In the genomic region with DNA sequence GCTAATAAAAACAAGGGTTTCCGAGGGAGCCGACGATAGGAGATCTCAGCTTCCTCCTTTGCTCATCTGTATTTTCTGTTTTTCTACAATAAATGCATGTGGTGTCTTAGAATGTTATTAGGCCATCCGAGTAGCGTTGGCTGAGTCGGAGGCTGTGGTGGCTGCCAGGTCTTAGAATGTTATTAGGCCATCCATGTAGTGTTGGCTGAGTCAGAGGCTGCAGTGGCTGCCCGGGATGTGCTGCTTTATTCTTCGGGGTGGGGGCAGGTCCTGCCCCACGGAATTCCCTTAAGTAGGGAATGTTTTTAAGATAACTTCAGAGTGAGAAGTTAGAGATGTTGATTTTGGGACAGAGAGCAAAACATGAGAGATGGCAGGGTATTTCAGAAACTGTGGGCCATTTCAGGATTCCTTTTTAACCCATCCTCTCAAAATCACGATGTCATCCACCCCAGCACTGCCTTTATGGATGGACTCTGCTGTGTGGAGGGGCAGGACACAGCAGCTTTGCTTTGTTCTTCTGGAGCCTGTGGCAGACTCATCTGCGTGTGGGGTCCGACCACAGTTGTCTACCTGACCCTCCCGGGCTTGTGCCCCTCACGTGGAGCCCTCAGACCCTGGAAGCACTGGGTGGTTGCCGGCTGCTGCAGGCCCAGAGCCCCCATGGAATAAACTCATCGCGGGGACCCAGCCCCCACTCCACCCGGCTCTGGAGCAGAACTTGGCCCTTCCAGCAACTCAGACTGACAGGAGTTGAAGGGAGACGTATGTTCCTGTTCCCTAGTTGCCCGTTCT, we compare ENCODE assay signal across 11 cellular contexts. TPM values are rescaled to one million over a fixed set of nuclear protein-coding genes. Genes with fewer than 3 reads are reported as not detected.
DNase-seq lines count a peak whose midpoint lies in the region; ATAC-seq and TF ChIP-seq lines count a peak whose summit lies in the region.
"Had no signal": no experiment of that assay in that cellular context is flagged by ENCODE, and none has a peak within 500 bp of the region (broad histone marks: within the 10 kb centered on the region; RNA-seq: fewer than 3 reads in every experiment).

No MANE protein-coding gene starts in this region.

- H2AFZ ChIP-seq in HCT116 (ENCODE audit: low read depth, low read length, poor library complexity, severe bottlenecking): no peak overlapping the region
- H2AFZ ChIP-seq in OCI-LY7 (ENCODE audit: low read length): no peak overlapping the region

- POLR2A ChIA-PET in HCT116 (lab: Charles Lee): no interaction called here
- POLR2A ChIA-PET in OCI-LY7 (lab: Charles Lee): interaction anchor here (0.9 kb wide), 1 partner anchor 42 kb away, joined by 3 read pairs; no protein-coding TSS in a partner anchor

- H3K9ac ChIP-seq in HCT116 (ENCODE audit: low read length): no peak overlapping the region
- H3K9ac ChIP-seq in skeletal muscle satellite cell (ENCODE audit: low read depth, low read length): no peak overlapping the region

- H3K4me1 ChIP-seq in HCT116 (ENCODE audit: control insufficient read depth in 1 of 2, insufficient read depth in 2 of 2, low read length in 2 of 2) (peaks cover 0 to 4% of the 10 kb centered on the region in 2 experiments; a peak in 1 of 4 replicates), skeletal muscle satellite cell (ENCODE audit: control insufficient read depth, insufficient read depth, low read length) (peaks cover 11% of the 10 kb centered on the region), OCI-LY7 (ENCODE audit: insufficient read depth, low read length, poor library complexity, severe bottlenecking) (no peaks in the 10 kb centered on the region)

- H4K20me1 ChIP-seq in HCT116 (ENCODE audit: insufficient read depth) (no peaks in the 10 kb centered on the region), OCI-LY7 (ENCODE audit: insufficient read depth, low read length) (no peaks in the 10 kb centered on the region; the same call in 1 of the 2 replicates)

- peaks cover 0 to 2% of the 10 kb centered on the region in 2 experiments; a peak in 1 of 4 replicates for H3K36me3 ChIP-seq in HCT116 (ENCODE audit: control insufficient read depth in 1 of 2, insufficient read depth in 2 of 2, low read length in 2 of 2)
- peaks cover 24% of the 10 kb centered on the region for H3K36me3 ChIP-seq in skeletal muscle satellite cell (ENCODE audit: insufficient read depth, low read length)
- H3K36me3 ChIP-seq in OCI-LY7 (ENCODE audit: insufficient read depth, low read length): peaks cover 14% of the 10 kb centered on the region; the same call in 1 of the 2 replicates

- TF ChIP-seq CTCF in HCT116 (IDR thresholded peaks at IDR 0.05 in 2 of 3, conservative IDR thresholded peaks at IDR 0.05 in 1 of 3; ENCODE audit: borderline replicate concordance in 1 of 3, insufficient read depth in 1 of 3, low read depth in 2 of 3, low read length in 2 of 3) (no peak), astrocyte of the spinal cord (IDR thresholded peaks at IDR 0.05; ENCODE audit: low read depth, low read length) (no peak), OCI-LY7 (conservative IDR thresholded peaks at IDR 0.05; ENCODE audit: low read length) (no peak)

- H3K9me3 ChIP-seq in HCT116 (ENCODE audit: control insufficient read depth in 1 of 2, insufficient read depth in 1 of 2, low read depth in 1 of 2, low read length in 2 of 2) (no peaks in the 10 kb centered on the region), skeletal muscle satellite cell (replicated peaks; ENCODE audit: low read length) (no peaks in the 10 kb centered on the region), OCI-LY7 (ENCODE audit: low read length) (no peaks in the 10 kb centered on the region)

- ATAC-seq in HCT116 (no peak), left cardiac atrium (peak; percentile 84)
- ATAC-seq: foreskin keratinocyte had no signal

- RAD21 ChIA-PET in HCT116 (lab: Charles Lee; ENCODE audit: low non-redundant PET in 1 of 2, low total read pairs in 2 of 2, uncharacterized antibody in 2 of 2, unreplicated experiment in 2 of 2): no interaction called here

- H3K27me3 ChIP-seq in HCT116 (ENCODE audit: insufficient read depth, low read length): no peaks in the 10 kb centered on the region
- no peaks in the 10 kb centered on the region for H3K27me3 ChIP-seq in skeletal muscle satellite cell (ENCODE audit: control insufficient read depth, insufficient read depth, low read length)
- H3K27me3 ChIP-seq: foreskin keratinocyte had no signal

- CTCF ChIA-PET in HCT116 (lab: Charles Lee): no interaction called here
- CTCF ChIA-PET in OCI-LY7 (lab: Charles Lee; ENCODE audit: unreplicated experiment): no interaction called here

- no peak overlapping the region for H3K4me3 ChIP-seq in HCT116 (replicated peaks in 1 of 2; ENCODE audit: low read depth in 1 of 2, low read length in 2 of 2)
- no peak overlapping the region for H3K4me3 ChIP-seq in astrocyte of the spinal cord (ENCODE audit: low read depth, low read length)
- no peak overlapping the region for H3K4me3 ChIP-seq in skeletal muscle satellite cell (ENCODE audit: low read length)
- no peak overlapping the region for H3K4me3 ChIP-seq in OCI-LY7 (ENCODE audit: low read depth, low read length, poor library complexity, severe bottlenecking)

- H3K9me2 ChIP-seq in HCT116 (ENCODE audit: insufficient read depth): no peaks in the 10 kb centered on the region
- H3K9me2 ChIP-seq in OCI-LY7 (ENCODE audit: insufficient read depth, low read length): no peaks in the 10 kb centered on the region

- in situ Hi-C loops in astrocyte of the spinal cord (cut with HindIII; ENCODE audit: low sequenced_read_pairs): no loop called here

- BruUV-seq in HCT116 (replicated peaks; lab: Mats Ljungman, UMichigan) (TSS peak; percentile 7), OCI-LY7 (replicated peaks; lab: Mats Ljungman, UMichigan) (no TSS peak)

- H3K4me2 ChIP-seq in HCT116 (ENCODE audit: low read length): no peak overlapping the region
- H3K4me2 ChIP-seq in skeletal muscle satellite cell (ENCODE audit: low read length): peak overlapping the region; percentile 61
- no peak overlapping the region for H3K4me2 ChIP-seq in OCI-LY7 (ENCODE audit: low read length)

- intact Hi-C loops in HCT116 (cut with micrococcal nuclease): no loop called here
- intact Hi-C loops in left cardiac atrium (cut with DNase I): no loop called here
- intact Hi-C loops in OCI-LY7 (cut with micrococcal nuclease; ENCODE audit: unreplicated experiment): no loop called here

- H3K79me2 ChIP-seq in HCT116 (ENCODE audit: insufficient read depth, low read length): no peaks in the 10 kb centered on the region
- H3K79me2 ChIP-seq in OCI-LY7 (ENCODE audit: insufficient read depth, low read depth, low read length): no peaks in the 10 kb centered on the region

- H3K27ac ChIP-seq in HCT116 (ENCODE audit: low read depth, low read length) (no peak overlapping the region), OCI-LY7 (ENCODE audit: low read depth, low read length, poor library complexity, severe bottlenecking) (no peak overlapping the region)
- H3K27ac ChIP-seq: foreskin keratinocyte had no signal

- TF ChIP-seq RAD21 in HCT116 (IDR thresholded peaks at IDR 0.05; ENCODE audit: low read depth): no peak

- DNase-seq in HCT116 (ENCODE audit: low read depth, low spot score) (no peak), astrocyte of the spinal cord (ENCODE audit: low read depth, low spot score) (peak; percentile 74), left cardiac atrium (peak; percentile 61), NCI-H2196 treated with DMSO at 0.1 percent for 48 hours (lab: John Stamatoyannopoulos, UW; ENCODE audit: unreplicated experiment) (no peak), NCI-H69 (lab: John Stamatoyannopoulos, UW) (no peak), OCI-LY7 (ENCODE audit: low spot score) (no peak)
- DNase-seq: activated CD4-positive, alpha-beta T cell treated with anti-CD3 and anti-CD28 coated beads, Interleukin-2, amount 50 U/mL, for 48 hours; DMS153; foreskin keratinocyte had no signal

- no peak for TF ChIP-seq POLR2A in HCT116 (IDR thresholded peaks at IDR 0.05; ENCODE audit: borderline replicate concordance, extremely low read depth, insufficient read depth, insufficient read length)

TF ChIP-seq in HCT116, 20 proteins besides CTCF, POLR2A, EP300 and RAD21 (continues in another document):
- TF ChIP-seq JUND (IDR thresholded peaks at IDR 0.05) (no peak), CEBPB (IDR thresholded peaks at IDR 0.05; ENCODE audit: low read depth) (no peak), FOSL1 (IDR thresholded peaks at IDR 0.05; ENCODE audit: low read depth) (no peak), YY1 (IDR thresholded peaks at IDR 0.05; ENCODE audit: extremely low read depth, insufficient replicate concordance, low read depth, low read length) (no peak), SIN3A (IDR thresholded peaks at IDR 0.05; ENCODE audit: low read depth) (no peak), ZNF274 (IDR thresholded peaks at IDR 0.05; ENCODE audit: low read depth, low read length) (no peak), ZFX (IDR thresholded peaks at IDR 0.05) (no peak), SRF (IDR thresholded peaks at IDR 0.05; ENCODE audit: low read depth) (no peak)

RNA-seq across cellular contexts. Expression of gene OSBPL2, which starts 20.4 kb away (rescaled TPM):
- 36.9 TPM for total RNA-seq in HCT116 (2021; ENCODE audit: unreplicated experiment)
- 17.6 and 18.4 TPM in 2 replicates for polyA plus RNA-seq in HCT116 (2012)
- 10 to 100 TPM; 40.1 to 41.2 TPM for total RNA-seq in left cardiac atrium
- total RNA-seq in skeletal muscle satellite cell (2012; rRNA removed): 11.1 and 17.7 TPM in 2 replicates
- total RNA-seq in OCI-LY7 (2014; rRNA removed; shearing (Covaris generic)): 17.2 and 20.7 TPM in 2 replicates
- total RNA-seq in OCI-LY7 (2022): 40.0 and 44.8 TPM in 2 replicates

RNA-seq across cellular contexts. Expression of gene HRH3, which starts 38.6 kb away (rescaled TPM):
- total RNA-seq in HCT116 (2021; ENCODE audit: unreplicated experiment) (not detected), left cardiac atrium (not detected), OCI-LY7 (2022) (not detected in 2 replicates)
- 0.03 TPM in 1 of 2 replicates, not detected in the other for polyA plus RNA-seq in HCT116 (2012)
- total RNA-seq in skeletal muscle satellite cell (2012; rRNA removed): not detected in 2 replicates
- total RNA-seq in OCI-LY7 (2014; rRNA removed; shearing (Covaris generic)): not detected in 2 replicates
- total RNA-seq: foreskin keratinocyte, lung microvascular endothelial cell had no signal
- polyA plus RNA-seq: foreskin keratinocyte had no signal

RNA-seq across cellular contexts. Expression of gene ADRM1, which starts 44.1 kb away (rescaled TPM):
- 158 TPM for total RNA-seq in HCT116 (2021; ENCODE audit: unreplicated experiment)
- 196 and 200 TPM in 2 replicates for polyA plus RNA-seq in HCT116 (2012)
- 10 to 100 TPM; 57.9 to 76.9 TPM for total RNA-seq in left cardiac atrium
- 156 and 193 TPM in 2 replicates for total RNA-seq in skeletal muscle satellite cell (2012; rRNA removed)
- total RNA-seq in OCI-LY7 (2014; rRNA removed; shearing (Covaris generic)): 123 and 128 TPM in 2 replicates
- total RNA-seq in OCI-LY7 (2022): 70.7 and 87.0 TPM in 2 replicates

Comparison
In these comparisons a context has a peak if more than half of its experiments do, and no peak if none do; other contexts are left out.
1. DNase-seq: peak in astrocyte of the spinal cord (single experiment) and left cardiac atrium (single experiment); none in HCT116 (single experiment), NCI-H2196 treated with DMSO at 0.1 percent for 48 hours (single experiment), NCI-H69 (single experiment) and OCI-LY7 (single experiment).